ENCODE assay signal across 16 cellular contexts in the genomic region with DNA sequence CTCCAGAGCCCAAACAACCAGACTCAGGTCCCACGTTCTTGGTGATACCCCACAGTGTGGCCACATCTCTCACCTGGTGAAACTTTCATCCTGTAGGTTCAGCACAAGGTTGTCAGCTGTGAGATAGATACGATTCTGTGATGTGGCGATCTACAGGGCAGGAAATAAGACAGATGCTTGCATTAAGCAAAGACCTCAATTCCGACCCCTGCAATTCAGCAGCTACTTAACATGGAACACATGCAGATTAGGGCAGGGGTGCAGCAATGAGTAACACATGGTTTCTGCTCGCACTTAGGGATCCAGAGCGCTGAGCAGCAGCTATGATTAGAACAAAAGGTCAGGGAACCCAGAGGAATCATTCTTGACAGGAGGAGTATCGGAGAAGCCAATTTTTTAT. TPM values are rescaled to one million over a fixed set of nuclear protein-coding genes. Genes with fewer than 3 reads are reported as not detected.
A peak's percentile ranks its signal among the peaks of the same experiment; 100 is the strongest.
DNase-seq lines count a peak whose midpoint lies in the region; ATAC-seq and TF ChIP-seq lines count a peak whose summit lies in the region.
"Had no signal": no experiment of that assay in that cellular context is flagged by ENCODE, and none has a peak within 500 bp of the region (broad histone marks: within the 10 kb centered on the region; RNA-seq: fewer than 3 reads in every experiment).

No MANE protein-coding gene starts in this region.

- no peak for DNase-seq in activated CD4-positive, alpha-beta T cell treated with anti-CD3 and anti-CD28 coated beads, Interleukin-2, amount 10 ng/mL, durations not matched to agents 24 days and 14 days
- DNase-seq in activated CD4-positive, alpha-beta T cell treated with anti-CD3 and anti-CD28 coated beads, Interleukin-2, amount 50 U/mL, for 1 hour = no peak
- DNase-seq in RWPE2 (ENCODE audit: low spot score) (no peak), body of pancreas (no peak), posterior vena cava (ENCODE audit: low spot score) (peak; percentile 9), prostate gland (ENCODE audit: low spot score) (no peak), MCF 10A (ENCODE audit: unreplicated experiment) (no peak)
- DNase-seq in activated CD4-positive, CD25-positive, alpha-beta regulatory T cell treated with anti-CD3 and anti-CD28 coated beads, Interleukin-2, amount 50 U/mL, for 72 hours = no peak
- DNase-seq: activated B cell treated with CpG ODN at 0.5 μM for 24 hours, dermis blood vessel endothelial cell, NCI-H187, NCI-H524, OCI-M1 had no signal

- 35 to 47% methylated on average over 7 of the region's 7 CpGs for WGBS in body of pancreas, 2 donors
- WGBS in prostate gland = 70% methylated on average over 7 of the region's 7 CpGs

- peak overlapping the region; percentile 87 for H3K27ac ChIP-seq in RWPE2 (ENCODE audit: poor library complexity, severe bottlenecking)
- H3K27ac ChIP-seq in body of pancreas = peak overlapping the region in 3 of 4 donors; percentile 86 to 99 (median 99)
- H3K27ac ChIP-seq in prostate gland = peak overlapping the region in 1 of 2 donors; percentile 98

- H3K27me3 ChIP-seq in RWPE2 (ENCODE audit: insufficient read depth, poor library complexity, severe bottlenecking) (no peaks in the 10 kb centered on the region), body of pancreas (no peaks in the 10 kb centered on the region), prostate gland (replicated peaks; ENCODE audit: insufficient read depth) (no peaks in the 10 kb centered on the region)

- intact Hi-C loops in activated CD4-positive, alpha-beta T cell treated with anti-CD3 and anti-CD28 coated beads, Interleukin-2, amount 10 ng/mL, durations not matched to agents 24 days and 14 days (cut with micrococcal nuclease) = no loop called here
- intact Hi-C loops in body of pancreas (cut with DNase I) = no loop called here
- intact Hi-C loops in posterior vena cava (cut with DNase I) = loop anchor here (2.0 to 10.0 kb wide), 3 partner anchors 50 to 128 kb away; a partner anchor contains a TSS
- intact Hi-C loops in prostate gland (cut with DNase I) = loop anchor here (10.0 kb wide), 1 partner anchor 92 kb away; a partner anchor contains a TSS
- intact Hi-C loops in MCF 10A (cut with micrococcal nuclease) = no loop called here

- TF ChIP-seq POLR2A in body of pancreas (IDR thresholded peaks at IDR 0.05) (no peak), prostate gland (IDR thresholded peaks at IDR 0.05) (no peak)

- H3K9me3 Mint-ChIP-seq in activated CD4-positive, alpha-beta T cell treated with anti-CD3 and anti-CD28 coated beads, Interleukin-2, amount 10 ng/mL, durations not matched to agents 24 days and 14 days = no peaks in the 10 kb centered on the region
- H3K9me3 Mint-ChIP-seq in MCF 10A (ENCODE audit: unreplicated experiment) = no peaks in the 10 kb centered on the region
- H3K9me3 Mint-ChIP-seq: activated B cell treated with CpG ODN at 0.5 μM for 24 hours had no signal

- no peak overlapping the region for H3K4me3 Mint-ChIP-seq in activated CD4-positive, alpha-beta T cell treated with anti-CD3 and anti-CD28 coated beads, Interleukin-2, amount 10 ng/mL, durations not matched to agents 24 days and 14 days
- no peak overlapping the region for H3K4me3 Mint-ChIP-seq in MCF 10A (ENCODE audit: unreplicated experiment)
- H3K4me3 Mint-ChIP-seq: activated B cell treated with CpG ODN at 0.5 μM for 24 hours had no signal

- peaks cover 25% of the 10 kb centered on the region for H3K4me1 ChIP-seq in RWPE2 (ENCODE audit: insufficient read depth, poor library complexity, severe bottlenecking)
- H3K4me1 ChIP-seq in body of pancreas = peaks cover 79% of the 10 kb centered on the region
- H3K4me1 ChIP-seq in prostate gland (replicated peaks) = peaks cover 26% of the 10 kb centered on the region

- BruUV-seq in MCF 10A (replicated peaks; lab: Mats Ljungman, UMichigan) = no TSS peak

- ATAC-seq in RWPE2 (ENCODE audit: low read depth) = no peak
- no peak for ATAC-seq in body of pancreas
- ATAC-seq: A549 had no signal

- TF ChIP-seq CTCF in RWPE2 (IDR thresholded peaks at IDR 0.05; ENCODE audit: poor library complexity, severe bottlenecking) = no peak
- no peak for TF ChIP-seq CTCF in body of pancreas (IDR thresholded peaks at IDR 0.05)
- no peak for TF ChIP-seq CTCF in prostate gland (IDR thresholded peaks at IDR 0.05)
- TF ChIP-seq CTCF in MCF 10A (IDR thresholded peaks at IDR 0.05; ENCODE audit: unreplicated experiment) = no peak

- no peaks in the 10 kb centered on the region for H3K27me3 Mint-ChIP-seq in activated CD4-positive, alpha-beta T cell treated with anti-CD3 and anti-CD28 coated beads, Interleukin-2, amount 10 ng/mL, durations not matched to agents 24 days and 14 days
- no peaks in the 10 kb centered on the region for H3K27me3 Mint-ChIP-seq in MCF 10A (ENCODE audit: insufficient read depth, unreplicated experiment)
- H3K27me3 Mint-ChIP-seq: activated B cell treated with CpG ODN at 0.5 μM for 24 hours had no signal

- CTCF ChIA-PET in MCF 10A (lab: Yijun Ruan, JAX) = interaction anchor here (0.5 to 6.3 kb wide), 11 partner anchors 21 to 925 kb away, joined by 3 to 36 read pairs (median 4); a partner anchor contains a TSS

- H3K4me1 Mint-ChIP-seq in activated CD4-positive, alpha-beta T cell treated with anti-CD3 and anti-CD28 coated beads, Interleukin-2, amount 10 ng/mL, durations not matched to agents 24 days and 14 days = peaks cover 40% of the 10 kb centered on the region
- H3K4me1 Mint-ChIP-seq in MCF 10A (ENCODE audit: insufficient read depth, unreplicated experiment) = peaks cover 53% of the 10 kb centered on the region

- H3K36me3 Mint-ChIP-seq in activated CD4-positive, alpha-beta T cell treated with anti-CD3 and anti-CD28 coated beads, Interleukin-2, amount 10 ng/mL, durations not matched to agents 24 days and 14 days (ENCODE audit: low read depth) = peaks cover 66% of the 10 kb centered on the region
- H3K36me3 Mint-ChIP-seq in MCF 10A (ENCODE audit: insufficient read depth, unreplicated experiment) = peaks cover 70% of the 10 kb centered on the region

- H3K27ac Mint-ChIP-seq in activated CD4-positive, alpha-beta T cell treated with anti-CD3 and anti-CD28 coated beads, Interleukin-2, amount 10 ng/mL, durations not matched to agents 24 days and 14 days = peak overlapping the region; percentile 70
- no peak overlapping the region for H3K27ac Mint-ChIP-seq in MCF 10A (ENCODE audit: low read depth, unreplicated experiment)

- no peak overlapping the region for H3K4me3 ChIP-seq in RWPE2 (ENCODE audit: severe bottlenecking)
- no peak overlapping the region for H3K4me3 ChIP-seq in body of pancreas
- H3K4me3 ChIP-seq in prostate gland = no peak overlapping the region
- H3K4me3 ChIP-seq: A549 had no signal

- H3K9me3 ChIP-seq in RWPE2 (ENCODE audit: severe bottlenecking) (no peaks in the 10 kb centered on the region), body of pancreas (no peaks in the 10 kb centered on the region), prostate gland (no peaks in the 10 kb centered on the region)
- H3K9me3 ChIP-seq: A549 had no signal

- H3K36me3 ChIP-seq in RWPE2 (ENCODE audit: low read depth) (peaks cover 59% of the 10 kb centered on the region), body of pancreas (replicated peaks in 1 of 2; ENCODE audit: insufficient read depth in 1 of 2, low read depth in 2 of 2) (peaks cover 0 to 2% of the 10 kb centered on the region in 2 donors), prostate gland (peaks cover 0 to 18% of the 10 kb centered on the region in 2 donors)

- POLR2A ChIA-PET in MCF 10A (lab: Yijun Ruan, JAX) = interaction anchor here (0.6 to 7.0 kb wide), 7 partner anchors 21 to 131 kb away, joined by 3 to 495 read pairs (median 4); a partner anchor contains a TSS

RNA-seq across cellular contexts. Expression of a gene that starts 4.1 kb away (rescaled TPM):
- total RNA-seq in activated CD4-positive, alpha-beta T cell treated with anti-CD3 and anti-CD28 coated beads, Interleukin-2, amount 10 ng/mL, durations not matched to agents 24 days and 14 days = 474 and 487 TPM in 2 replicates
- total RNA-seq in body of pancreas = 100 to 1,000 TPM in 1 of 2 donors, 10 to 100 TPM in 1; 83.4 to 125 TPM
- 100 to 1,000 TPM in 1 of 2 donors, 10 to 100 TPM in 1; 98.8 to 110 TPM for total RNA-seq in posterior vena cava
- 100 to 1,000 TPM; 177 to 230 TPM for total RNA-seq in prostate gland
- 249 and 305 TPM in 2 replicates for total RNA-seq in MCF 10A (2022)

RNA-seq across cellular contexts. Expression of a gene that starts 4.4 kb away (rescaled TPM):
- total RNA-seq in activated CD4-positive, alpha-beta T cell treated with anti-CD3 and anti-CD28 coated beads, Interleukin-2, amount 10 ng/mL, durations not matched to agents 24 days and 14 days = 129 and 131 TPM in 2 replicates
- total RNA-seq in body of pancreas = 10 to 100 TPM in 1 of 2 donors, 1 to 10 TPM in 1; 8.3 to 15.5 TPM
- 10 to 100 TPM; 38.4 to 43.9 TPM for total RNA-seq in posterior vena cava
- 10 to 100 TPM; 37.7 to 46.3 TPM for total RNA-seq in prostate gland
- total RNA-seq in MCF 10A (2022) = 66.5 and 93.8 TPM in 2 replicates

RNA-seq across cellular contexts. Expression of a gene that starts 15.2 kb away (rescaled TPM):
- total RNA-seq in activated CD4-positive, alpha-beta T cell treated with anti-CD3 and anti-CD28 coated beads, Interleukin-2, amount 10 ng/mL, durations not matched to agents 24 days and 14 days = 349 and 355 TPM in 2 replicates
- total RNA-seq in body of pancreas = 10 to 100 TPM; 18.4 to 19.4 TPM
- 10 to 100 TPM; 18.7 to 31.4 TPM for total RNA-seq in posterior vena cava
- total RNA-seq in prostate gland = 10 to 100 TPM; 30.6 to 43.2 TPM
- total RNA-seq in MCF 10A (2022) = 10.3 and 13.2 TPM in 2 replicates
- total RNA-seq: fibroblast of lung had no signal

RNA-seq across cellular contexts. Expression of a gene that starts 22.5 kb away (rescaled TPM):
- total RNA-seq in activated CD4-positive, alpha-beta T cell treated with anti-CD3 and anti-CD28 coated beads, Interleukin-2, amount 10 ng/mL, durations not matched to agents 24 days and 14 days = 168 and 174 TPM in 2 replicates
- total RNA-seq in body of pancreas = 100 to 1,000 TPM; 219 to 302 TPM
- 100 to 1,000 TPM; 189 to 206 TPM for total RNA-seq in posterior vena cava
- total RNA-seq in prostate gland = 100 to 1,000 TPM; 352 to 711 TPM
- total RNA-seq in MCF 10A (2022) = 176 and 196 TPM in 2 replicates

RNA-seq across cellular contexts. Expression of a gene that starts 22.7 kb away (rescaled TPM):
- not detected in 2 replicates for total RNA-seq in activated CD4-positive, alpha-beta T cell treated with anti-CD3 and anti-CD28 coated beads, Interleukin-2, amount 10 ng/mL, durations not matched to agents 24 days and 14 days
- total RNA-seq in body of pancreas = not detected
- not detected for total RNA-seq in posterior vena cava
- not detected for total RNA-seq in prostate gland
- not detected in 2 replicates for total RNA-seq in MCF 10A (2022)
- total RNA-seq: activated B cell treated with CpG ODN at 0.5 μM for 24 hours, dermis blood vessel endothelial cell, fibroblast of lung, renal cortical epithelial cell had no signal

Comparison
In these comparisons a context has a peak if more than half of its experiments do, and no peak if none do; other contexts are left out.
1. intact Hi-C loops: an anchor here in posterior vena cava (2.0 to 10.0 kb wide) and prostate gland (10.0 kb wide); none called in activated CD4-positive, alpha-beta T cell treated with anti-CD3 and anti-CD28 coated beads, Interleukin-2, amount 10 ng/mL, durations not matched to agents 24 days and 14 days, body of pancreas and MCF 10A.